Comparison of ENCODE assay signal across 1 cellular context in the genomic region with DNA sequence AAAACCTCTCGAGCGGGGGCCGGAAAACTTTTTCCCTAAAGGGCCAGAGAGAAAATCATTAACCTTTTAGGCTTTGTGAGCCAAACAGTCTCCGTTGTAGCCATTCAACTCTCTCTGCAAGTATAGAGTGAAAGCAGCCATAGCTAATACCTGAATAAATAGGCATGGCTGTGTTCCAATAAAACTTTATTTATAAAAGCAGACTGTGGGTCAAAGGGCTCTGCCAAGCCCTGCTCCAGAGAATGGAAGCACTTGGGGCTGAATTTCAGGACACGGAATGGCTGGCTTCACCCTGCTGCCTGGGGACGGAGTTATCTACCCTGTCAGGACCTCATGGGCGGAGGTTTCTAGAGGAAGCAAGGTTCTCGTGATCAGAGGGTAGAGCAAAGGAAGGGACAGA.
TF ChIP-seq lines count a peak whose summit lies in the region.

No MANE protein-coding gene starts in this region.

TF ChIP-seq in H1, 55 proteins besides CTCF, POLR2A, EP300 and RAD21 (continued from another document):
- no peak for TF ChIP-seq NRF1 (IDR thresholded peaks at IDR 0.05; ENCODE audit: low read depth, low read length)
- no peak for TF ChIP-seq EGR1 (IDR thresholded peaks at IDR 0.05; ENCODE audit: borderline replicate concordance, low read depth, low read length)
- no peak for TF ChIP-seq YY1 (IDR thresholded peaks at IDR 0.05; ENCODE audit: low read depth, low read length)
- no peak for TF ChIP-seq KDM1A (IDR thresholded peaks at IDR 0.05; ENCODE audit: borderline replicate concordance, low read length)
